In the genomic region with DNA sequence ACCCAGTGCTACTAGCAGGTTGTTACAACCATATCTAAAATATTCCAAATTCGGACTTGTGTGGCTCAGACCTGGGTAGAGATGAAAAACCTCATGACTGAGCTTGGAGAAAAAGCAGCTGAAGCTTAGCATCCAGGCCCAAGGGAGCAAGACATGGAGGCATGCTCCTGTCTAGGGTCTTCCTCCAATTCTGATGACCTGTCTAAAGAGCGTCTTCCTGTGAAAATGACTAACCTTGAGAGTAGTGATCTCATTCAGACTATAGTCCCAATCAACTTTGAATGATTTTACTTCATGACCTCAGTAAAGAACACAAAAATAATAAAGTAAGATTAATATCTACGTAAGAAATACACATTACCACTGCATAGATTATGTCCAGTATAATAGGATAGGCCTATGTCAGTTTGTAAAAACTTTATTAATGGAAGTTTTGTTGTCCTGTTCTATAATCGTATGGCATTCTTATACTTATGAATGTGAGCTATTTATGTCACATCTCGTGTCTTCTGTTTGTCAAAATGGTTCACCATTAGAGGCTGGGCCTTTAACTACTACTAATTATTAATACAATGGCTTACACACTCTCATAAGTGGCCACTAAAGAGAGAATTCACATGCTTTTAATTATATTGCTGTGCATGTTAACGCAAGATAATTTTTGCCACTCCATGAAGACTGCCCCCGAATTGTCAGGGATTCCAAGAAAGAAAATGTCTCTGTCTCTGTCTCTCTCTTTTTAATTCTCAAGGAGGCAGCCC, we compare ENCODE assay signal across 12 cellular contexts.
DNase-seq lines count a peak whose midpoint lies in the region; ATAC-seq and TF ChIP-seq lines count a peak whose summit lies in the region.
"Had no signal": no experiment of that assay in that cellular context is flagged by ENCODE, and none has a peak within 500 bp of the region (broad histone marks: within the 10 kb centered on the region; RNA-seq: fewer than 3 reads in every experiment).

No MANE protein-coding gene starts in this region.

- H3K4me1 ChIP-seq in CD8-positive, alpha-beta memory T cell (ENCODE audit: insufficient read depth, low read length): no peaks in the 10 kb centered on the region
- H3K4me1 ChIP-seq in PC-3 (ENCODE audit: insufficient read depth, low read length) (no peaks in the 10 kb centered on the region; the same call in 1 of the 2 replicates), ectodermal cell (ENCODE audit: control insufficient read depth, insufficient read depth, low read length) (no peaks in the 10 kb centered on the region), rectal smooth muscle tissue (ENCODE audit: control insufficient read depth, insufficient read depth, low read length) (peaks cover 30% of the 10 kb centered on the region)

- H3K27me3 Mint-ChIP-seq in CD8-positive, alpha-beta memory T cell: no peaks in the 10 kb centered on the region

- no peaks in the 10 kb centered on the region for H3K36me3 Mint-ChIP-seq in CD8-positive, alpha-beta memory T cell

- no peak for ATAC-seq in PC-3
- no peak for ATAC-seq in HG03097 (IDR thresholded peaks at IDR 0.05; ENCODE audit: low FRiP score, unreplicated experiment)

- no peaks in the 10 kb centered on the region for H4K20me1 ChIP-seq in PC-3 (ENCODE audit: low read length)

- no TSS peak for BruUV-seq in PC-3 (replicated peaks; lab: Mats Ljungman, UMichigan)

- peak overlapping the region; percentile 23; the same call in 1 of the 2 replicates for H2AFZ ChIP-seq in PC-3 (ENCODE audit: low read length)

- intact Hi-C loops in PC-3 (cut with micrococcal nuclease): no loop called here

- CTCF ChIA-PET in CD8-positive, alpha-beta memory T cell (lab: Charles Lee): no interaction called here
- CTCF ChIA-PET in PC-3 (lab: Charles Lee): no interaction called here

- peak overlapping the region; percentile 66 for H3K27ac ChIP-seq in CD8-positive, alpha-beta memory T cell (ENCODE audit: low read depth, low read length)
- H3K27ac ChIP-seq in PC-3 (ENCODE audit: low read length): no peak overlapping the region
- H3K27ac ChIP-seq in ectodermal cell (ENCODE audit: insufficient read depth, low read depth, low read length, poor library complexity, severe bottlenecking): peak overlapping the region; percentile 44
- peak overlapping the region; percentile 72 for H3K27ac ChIP-seq in rectal smooth muscle tissue (ENCODE audit: low read depth, low read length)

- 83 to 94% methylated on average over 3 to 6 of the region's 7 CpGs for whole genome bisulfite sequencing in ectodermal cell, 2 experiments

- H3F3A ChIP-seq in PC-3 (ENCODE audit: low read length, unreplicated experiment): no peaks in the 10 kb centered on the region

- H3K9me3 ChIP-seq in CD8-positive, alpha-beta memory T cell (ENCODE audit: low read length): no peaks in the 10 kb centered on the region
- H3K9me3 ChIP-seq in PC-3 (ENCODE audit: low read length): no peaks in the 10 kb centered on the region
- H3K9me3 ChIP-seq in ectodermal cell (ENCODE audit: control insufficient read depth, low read length): no peaks in the 10 kb centered on the region

- peaks cover 0 to 4% (median 0%) of the 10 kb centered on the region in 3 donors for H3K4me1 Mint-ChIP-seq in CD8-positive, alpha-beta memory T cell

- POLR2A ChIA-PET in CD8-positive, alpha-beta memory T cell (lab: Charles Lee): no interaction called here
- POLR2A ChIA-PET in PC-3 (lab: Charles Lee; ENCODE audit: unreplicated experiment): no interaction called here

- H3K4me3 Mint-ChIP-seq in CD8-positive, alpha-beta memory T cell: peak overlapping the region in 2 of 7 donors; percentile 17 to 43

- no peak overlapping the region for H3K27ac Mint-ChIP-seq in CD8-positive, alpha-beta memory T cell

- no peak for DNase-seq in CD8-positive, alpha-beta memory T cell
- DNase-seq in PC-3 (no peak), HT-29 (ENCODE audit: low spot score) (no peak), CD1c-positive myeloid dendritic cell (ENCODE audit: extremely low spot score) (no peak), NCI-H526 (lab: John Stamatoyannopoulos, UW) (no peak)
- DNase-seq: caudate nucleus, NCI-H1092 treated with DMSO at 0.1 percent for 48 hours, NCI-H446 treated with DMSO at 0.1 percent for 48 hours, retina had no signal

- no peaks in the 10 kb centered on the region for H3K79me2 ChIP-seq in PC-3 (ENCODE audit: low read length)

- peaks cover 0 to 15% (median 5%) of the 10 kb centered on the region in 5 donors for H3K9me3 Mint-ChIP-seq in CD8-positive, alpha-beta memory T cell

- H3K27me3 ChIP-seq in CD8-positive, alpha-beta memory T cell (ENCODE audit: insufficient read depth, low read length, poor library complexity, severe bottlenecking): no peaks in the 10 kb centered on the region
- no peaks in the 10 kb centered on the region for H3K27me3 ChIP-seq in PC-3 (ENCODE audit: low read length)
- H3K27me3 ChIP-seq in ectodermal cell (ENCODE audit: control insufficient read depth, insufficient read depth, low read length, poor library complexity, severe bottlenecking): no peaks in the 10 kb centered on the region
- H3K27me3 ChIP-seq in rectal smooth muscle tissue (ENCODE audit: control insufficient read depth, insufficient read depth, low read length): no peaks in the 10 kb centered on the region

- no peaks in the 10 kb centered on the region for H3K9me2 ChIP-seq in PC-3 (replicated peaks; ENCODE audit: low read length)

- H3K9ac ChIP-seq in PC-3 (ENCODE audit: low read length) (no peak overlapping the region), rectal smooth muscle tissue (ENCODE audit: low read length) (no peak overlapping the region)

- no peaks in the 10 kb centered on the region for H3K36me3 ChIP-seq in CD8-positive, alpha-beta memory T cell (ENCODE audit: insufficient read depth, low read length)
- H3K36me3 ChIP-seq in PC-3 (ENCODE audit: low read depth, low read length) (no peaks in the 10 kb centered on the region), ectodermal cell (ENCODE audit: control insufficient read depth, insufficient read depth, low read length) (no peaks in the 10 kb centered on the region), rectal smooth muscle tissue (ENCODE audit: control insufficient read depth, insufficient read depth, low read length) (no peaks in the 10 kb centered on the region)

- no peak for TF ChIP-seq CTCF in PC-3 (conservative IDR thresholded peaks at IDR 0.05; ENCODE audit: low read depth, low read length)

- no peak overlapping the region for H3K4me2 ChIP-seq in PC-3 (ENCODE audit: low read length)

- H3K4me3 ChIP-seq in CD8-positive, alpha-beta memory T cell (ENCODE audit: low read length): no peak overlapping the region
- H3K4me3 ChIP-seq in PC-3 (ENCODE audit: low read length) (no peak overlapping the region), ectodermal cell (ENCODE audit: insufficient read depth, low read depth, low read length) (no peak overlapping the region), rectal smooth muscle tissue (ENCODE audit: low read length) (no peak overlapping the region)
